ENCODE assay signal across 25 cellular contexts in the genomic region with DNA sequence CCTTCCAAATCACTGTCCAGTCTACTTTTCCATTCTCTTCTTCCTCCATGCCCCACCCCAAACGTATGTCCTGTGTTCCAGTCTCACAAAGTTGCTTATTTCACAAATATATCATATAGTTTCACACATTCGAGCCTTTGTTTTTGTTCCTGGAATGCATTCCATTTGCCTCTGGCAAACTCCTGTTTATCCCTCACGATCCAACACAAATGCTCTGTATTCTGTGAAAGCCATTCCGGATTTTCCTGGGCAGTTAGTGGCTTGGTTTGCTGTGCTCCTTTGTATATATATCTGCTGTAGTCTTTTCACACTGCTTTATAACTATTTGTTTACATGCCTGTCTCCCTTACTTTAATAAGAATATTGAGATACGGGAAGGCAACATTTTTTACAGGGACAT. TPM values are rescaled to one million over a fixed set of nuclear protein-coding genes. Genes with fewer than 3 reads are reported as not detected.
DNase-seq lines count a peak whose midpoint lies in the region; ATAC-seq and TF ChIP-seq lines count a peak whose summit lies in the region.
"Had no signal": no experiment of that assay in that cellular context is flagged by ENCODE, and none has a peak within 500 bp of the region (broad histone marks: within the 10 kb centered on the region; RNA-seq: fewer than 3 reads in every experiment).

No MANE protein-coding gene starts in this region.

- H3K4me3 ChIP-seq in HEK293 (ENCODE audit: low read depth, low read length): no peak overlapping the region
- no peak overlapping the region for H3K4me3 ChIP-seq in neural progenitor cell
- H3K4me3 ChIP-seq: K562, Peyer's patch had no signal

- H3K36me3 Mint-ChIP-seq in WTC11 (peaks cover 37% of the 10 kb centered on the region), neural progenitor cell (peaks cover 42% of the 10 kb centered on the region)

- H3K9me3 Mint-ChIP-seq in WTC11: peaks cover 12% of the 10 kb centered on the region
- peaks cover 20% of the 10 kb centered on the region for H3K9me3 Mint-ChIP-seq in neural progenitor cell
- H3K9me3 Mint-ChIP-seq: CD4-positive, CD25-positive, alpha-beta regulatory T cell had no signal

- intact Hi-C loops in head of caudate nucleus (cut with DNase I): no loop called here

- peak overlapping the region; percentile 12; the same call in 1 of the 2 replicates for H3K27ac Mint-ChIP-seq in WTC11
- peak overlapping the region; percentile 3 for H3K27ac Mint-ChIP-seq in neural progenitor cell
- H3K27ac Mint-ChIP-seq: CD4-positive, CD25-positive, alpha-beta regulatory T cell had no signal

- CTCF ChIA-PET in HEK293 (lab: Yijun Ruan, JAX) (no interaction called here), WTC11 (lab: Charles Lee) (interaction anchor here (0.8 kb wide), 1 partner anchor 61 kb away, joined by 3 read pairs; no protein-coding TSS in a partner anchor)

- ATAC-seq in WTC11 (no peak), GM21723 (IDR thresholded peaks at IDR 0.05; ENCODE audit: unreplicated experiment) (no peak)
- ATAC-seq: HepG2, K562 had no signal

- H3K79me2 ChIP-seq in neural progenitor cell (ENCODE audit: low read depth): peaks cover 78% of the 10 kb centered on the region

- H3K4me1 Mint-ChIP-seq in WTC11 (peaks cover 44% of the 10 kb centered on the region), neural progenitor cell (peaks cover 5% of the 10 kb centered on the region)

- H3F3A ChIP-seq in neural progenitor cell (ENCODE audit: low read depth): no peaks in the 10 kb centered on the region

- DNase-seq in WTC11 (ENCODE audit: low spot score) (no peak), neural progenitor cell (ENCODE audit: low spot score) (no peak), head of caudate nucleus (no peak), AG08396 (ENCODE audit: low spot score) (no peak), NCI-H2029 treated with DMSO at 0.1 percent for 48 hours (lab: John Stamatoyannopoulos, UW) (no peak)
- DNase-seq: BE2C; CD4-positive, CD25-positive, alpha-beta regulatory T cell; COR-L47; DMS79; H7; MM.1S; NCI-H1048; NCI-H1436; NCI-H1930; NCI-H2171; NCI-H345; NCI-H524 treated with DMSO at 0.1 percent for 48 hours; NCI-H82; Peyer's patch had no signal

- POLR2A ChIA-PET in HEK293 (lab: Yijun Ruan, JAX) (no interaction called here), WTC11 (lab: Charles Lee) (no interaction called here)

- no peak overlapping the region for H3K4me3 Mint-ChIP-seq in WTC11
- no peak overlapping the region for H3K4me3 Mint-ChIP-seq in neural progenitor cell

- no peaks in the 10 kb centered on the region for H3K9me3 ChIP-seq in HEK293 (ENCODE audit: control insufficient read depth, insufficient read depth, low read depth, low read length)
- H3K9me3 ChIP-seq in neural progenitor cell (ENCODE audit: low read depth): no peaks in the 10 kb centered on the region
- H3K9me3 ChIP-seq: BE2C, Peyer's patch had no signal

- H2AFZ ChIP-seq in neural progenitor cell (replicated peaks): no peak overlapping the region

- H3K4me1 ChIP-seq in HEK293 (ENCODE audit: control insufficient read depth, insufficient read depth, low read length) (peaks cover 9% of the 10 kb centered on the region), neural progenitor cell (no peaks in the 10 kb centered on the region)
- H3K4me1 ChIP-seq: Peyer's patch had no signal

- H3K27me3 Mint-ChIP-seq in WTC11 (ENCODE audit: low read depth) (no peaks in the 10 kb centered on the region), neural progenitor cell (ENCODE audit: insufficient read depth, low read depth) (no peaks in the 10 kb centered on the region)
- H3K27me3 Mint-ChIP-seq: CD4-positive, CD25-positive, alpha-beta regulatory T cell had no signal

- H3K27me3 ChIP-seq in neural progenitor cell: no peaks in the 10 kb centered on the region
- H3K27me3 ChIP-seq: BE2C, Peyer's patch had no signal

- H3K36me3 ChIP-seq in HEK293 (ENCODE audit: control insufficient read depth in 2 of 2, insufficient read depth in 1 of 2, low read length in 2 of 2) (peaks cover 13 to 25% of the 10 kb centered on the region in 2 experiments), neural progenitor cell (peaks cover 3% of the 10 kb centered on the region)

- TF ChIP-seq CTCF in 22Rv1 (IDR thresholded peaks at IDR 0.05) (no peak), HEK293 (tag by site-specific recombination; IDR thresholded peaks at IDR 0.05) (no peak), WTC11 (IDR thresholded peaks at IDR 0.05) (no peak), neural progenitor cell (IDR thresholded peaks at IDR 0.05) (no peak)

- H3K27ac ChIP-seq in 22Rv1: 0 out of 2 replicates have a peak overlapping the region, but pooled peaks have one; percentile 27
- no peak overlapping the region for H3K27ac ChIP-seq in HEK293 (ENCODE audit: extremely low read depth, low read depth, low read length)
- no peak overlapping the region for H3K27ac ChIP-seq in neural progenitor cell
- H3K27ac ChIP-seq: HL-60, Peyer's patch had no signal

- H3K9ac ChIP-seq in neural progenitor cell: no peak overlapping the region

- peaks cover 31% of the 10 kb centered on the region for H4K20me1 ChIP-seq in neural progenitor cell (ENCODE audit: low read depth)

- H3K4me2 ChIP-seq in neural progenitor cell: no peak overlapping the region

TF ChIP-seq in HEK293, 187 proteins besides CTCF, POLR2A, EP300 and RAD21:
- peak; percentile 62; the same call in 1 of the 2 replicates for TF ChIP-seq ZNF600 (tag by site-specific recombination; IDR thresholded peaks at IDR 0.05)
- TF ChIP-seq ZNF157 (tag by site-specific recombination; IDR thresholded peaks at IDR 0.05): no peak

TF ChIP-seq in WTC11, 78 proteins besides CTCF, POLR2A, EP300 and RAD21 (continues in another document):
- TF ChIP-seq TP53 (CRISPR knock-in tag; IDR thresholded peaks at IDR 0.05): no peak
- TF ChIP-seq, protein P1, sequence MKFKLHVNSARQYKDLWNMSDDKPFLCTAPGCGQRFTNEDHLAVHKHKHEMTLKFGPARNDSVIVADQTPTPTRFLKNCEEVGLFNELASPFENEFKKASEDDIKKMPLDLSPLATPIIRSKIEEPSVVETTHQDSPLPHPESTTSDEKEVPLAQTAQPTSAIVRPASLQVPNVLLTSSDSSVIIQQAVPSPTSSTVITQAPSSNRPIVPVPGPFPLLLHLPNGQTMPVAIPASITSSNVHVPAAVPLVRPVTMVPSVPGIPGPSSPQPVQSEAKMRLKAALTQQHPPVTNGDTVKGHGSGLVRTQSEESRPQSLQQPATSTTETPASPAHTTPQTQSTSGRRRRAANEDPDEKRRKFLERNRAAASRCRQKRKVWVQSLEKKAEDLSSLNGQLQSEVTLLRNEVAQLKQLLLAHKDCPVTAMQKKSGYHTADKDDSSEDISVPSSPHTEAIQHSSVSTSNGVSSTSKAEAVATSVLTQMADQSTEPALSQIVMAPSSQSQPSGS (CRISPR knock-in tag; IDR thresholded peaks at IDR 0.05; ENCODE audit: borderline replicate concordance, low read depth): no peak
- TF ChIP-seq, protein P2, sequence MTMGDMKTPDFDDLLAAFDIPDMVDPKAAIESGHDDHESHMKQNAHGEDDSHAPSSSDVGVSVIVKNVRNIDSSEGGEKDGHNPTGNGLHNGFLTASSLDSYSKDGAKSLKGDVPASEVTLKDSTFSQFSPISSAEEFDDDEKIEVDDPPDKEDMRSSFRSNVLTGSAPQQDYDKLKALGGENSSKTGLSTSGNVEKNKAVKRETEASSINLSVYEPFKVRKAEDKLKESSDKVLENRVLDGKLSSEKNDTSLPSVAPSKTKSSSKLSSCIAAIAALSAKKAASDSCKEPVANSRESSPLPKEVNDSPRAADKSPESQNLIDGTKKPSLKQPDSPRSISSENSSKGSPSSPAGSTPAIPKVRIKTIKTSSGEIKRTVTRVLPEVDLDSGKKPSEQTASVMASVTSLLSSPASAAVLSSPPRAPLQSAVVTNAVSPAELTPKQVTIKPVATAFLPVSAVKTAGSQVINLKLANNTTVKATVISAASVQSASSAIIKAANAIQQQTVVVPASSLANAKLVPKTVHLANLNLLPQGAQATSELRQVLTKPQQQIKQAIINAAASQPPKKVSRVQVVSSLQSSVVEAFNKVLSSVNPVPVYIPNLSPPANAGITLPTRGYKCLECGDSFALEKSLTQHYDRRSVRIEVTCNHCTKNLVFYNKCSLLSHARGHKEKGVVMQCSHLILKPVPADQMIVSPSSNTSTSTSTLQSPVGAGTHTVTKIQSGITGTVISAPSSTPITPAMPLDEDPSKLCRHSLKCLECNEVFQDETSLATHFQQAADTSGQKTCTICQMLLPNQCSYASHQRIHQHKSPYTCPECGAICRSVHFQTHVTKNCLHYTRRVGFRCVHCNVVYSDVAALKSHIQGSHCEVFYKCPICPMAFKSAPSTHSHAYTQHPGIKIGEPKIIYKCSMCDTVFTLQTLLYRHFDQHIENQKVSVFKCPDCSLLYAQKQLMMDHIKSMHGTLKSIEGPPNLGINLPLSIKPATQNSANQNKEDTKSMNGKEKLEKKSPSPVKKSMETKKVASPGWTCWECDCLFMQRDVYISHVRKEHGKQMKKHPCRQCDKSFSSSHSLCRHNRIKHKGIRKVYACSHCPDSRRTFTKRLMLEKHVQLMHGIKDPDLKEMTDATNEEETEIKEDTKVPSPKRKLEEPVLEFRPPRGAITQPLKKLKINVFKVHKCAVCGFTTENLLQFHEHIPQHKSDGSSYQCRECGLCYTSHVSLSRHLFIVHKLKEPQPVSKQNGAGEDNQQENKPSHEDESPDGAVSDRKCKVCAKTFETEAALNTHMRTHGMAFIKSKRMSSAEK (CRISPR knock-in tag; IDR thresholded peaks at IDR 0.05; ENCODE audit: borderline replicate concordance): no peak
- no peak for TF ChIP-seq ESRRA (CRISPR knock-in tag; IDR thresholded peaks at IDR 0.05; ENCODE audit: borderline replicate concordance)
- TF ChIP-seq, protein P3, sequence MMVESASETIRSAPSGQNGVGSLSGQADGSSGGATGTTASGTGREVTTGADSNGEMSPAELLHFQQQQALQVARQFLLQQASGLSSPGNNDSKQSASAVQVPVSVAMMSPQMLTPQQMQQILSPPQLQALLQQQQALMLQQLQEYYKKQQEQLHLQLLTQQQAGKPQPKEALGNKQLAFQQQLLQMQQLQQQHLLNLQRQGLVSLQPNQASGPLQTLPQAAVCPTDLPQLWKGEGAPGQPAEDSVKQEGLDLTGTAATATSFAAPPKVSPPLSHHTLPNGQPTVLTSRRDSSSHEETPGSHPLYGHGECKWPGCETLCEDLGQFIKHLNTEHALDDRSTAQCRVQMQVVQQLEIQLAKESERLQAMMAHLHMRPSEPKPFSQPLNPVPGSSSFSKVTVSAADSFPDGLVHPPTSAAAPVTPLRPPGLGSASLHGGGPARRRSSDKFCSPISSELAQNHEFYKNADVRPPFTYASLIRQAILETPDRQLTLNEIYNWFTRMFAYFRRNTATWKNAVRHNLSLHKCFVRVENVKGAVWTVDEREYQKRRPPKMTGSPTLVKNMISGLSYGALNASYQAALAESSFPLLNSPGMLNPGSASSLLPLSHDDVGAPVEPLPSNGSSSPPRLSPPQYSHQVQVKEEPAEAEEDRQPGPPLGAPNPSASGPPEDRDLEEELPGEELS (CRISPR knock-in tag; IDR thresholded peaks at IDR 0.05): no peak
- TF ChIP-seq ZNF219 (CRISPR knock-in tag; IDR thresholded peaks at IDR 0.05; ENCODE audit: borderline replicate concordance): no peak
- TF ChIP-seq FOXP1 (CRISPR knock-in tag; IDR thresholded peaks at IDR 0.05; ENCODE audit: borderline replicate concordance): no peak

RNA-seq across cellular contexts. Expression of a gene that starts 9.0 kb away (rescaled TPM):
- total RNA-seq in WTC11 (2021) (14.5 to 20.2 TPM (median 17.3 TPM) in 3 replicates), neural progenitor cell (ENCODE audit: low replicate concordance) (21.2 and 33.2 TPM in 2 replicates)
